Comparison of ENCODE assay signal across 1 cellular context in genomic region chr4:40225497-40225896, GRCh38.
TF ChIP-seq lines count a peak whose summit lies in the region.

No MANE protein-coding gene starts in this region.

TF ChIP-seq in WTC11, 78 proteins besides CTCF, POLR2A, EP300 and RAD21 (continued from another document):
- TF ChIP-seq PRDM15 (CRISPR knock-in tag; IDR thresholded peaks at IDR 0.05) = no peak
- no peak for TF ChIP-seq ZNF138 (CRISPR knock-in tag; conservative IDR thresholded peaks at IDR 0.05)
- TF ChIP-seq ZSCAN18 (CRISPR knock-in tag; IDR thresholded peaks at IDR 0.05) = no peak
- no peak for TF ChIP-seq ATF2 (CRISPR knock-in tag; IDR thresholded peaks at IDR 0.05; ENCODE audit: borderline replicate concordance, low read depth)
- no peak for TF ChIP-seq ZNF121 (CRISPR knock-in tag; IDR thresholded peaks at IDR 0.05)
- no peak for TF ChIP-seq NFE2L1 (CRISPR knock-in tag; IDR thresholded peaks at IDR 0.05)
- TF ChIP-seq GABPB1 (CRISPR knock-in tag; IDR thresholded peaks at IDR 0.05) = no peak
- no peak for TF ChIP-seq TEAD4 (CRISPR knock-in tag; IDR thresholded peaks at IDR 0.05)
- no peak for TF ChIP-seq SOX15 (CRISPR knock-in tag; IDR thresholded peaks at IDR 0.05)
- TF ChIP-seq ZMAT4 (CRISPR knock-in tag; IDR thresholded peaks at IDR 0.05) = no peak
- TF ChIP-seq RELA (CRISPR knock-in tag; IDR thresholded peaks at IDR 0.05; ENCODE audit: borderline replicate concordance) = no peak
- TF ChIP-seq FOXJ3 (CRISPR knock-in tag; IDR thresholded peaks at IDR 0.05; ENCODE audit: borderline replicate concordance) = no peak
- no peak for TF ChIP-seq ARID4B (CRISPR knock-in tag; IDR thresholded peaks at IDR 0.05; ENCODE audit: borderline replicate concordance)
- no peak for TF ChIP-seq TEAD1 (CRISPR knock-in tag; IDR thresholded peaks at IDR 0.05)
